In the genomic region with DNA sequence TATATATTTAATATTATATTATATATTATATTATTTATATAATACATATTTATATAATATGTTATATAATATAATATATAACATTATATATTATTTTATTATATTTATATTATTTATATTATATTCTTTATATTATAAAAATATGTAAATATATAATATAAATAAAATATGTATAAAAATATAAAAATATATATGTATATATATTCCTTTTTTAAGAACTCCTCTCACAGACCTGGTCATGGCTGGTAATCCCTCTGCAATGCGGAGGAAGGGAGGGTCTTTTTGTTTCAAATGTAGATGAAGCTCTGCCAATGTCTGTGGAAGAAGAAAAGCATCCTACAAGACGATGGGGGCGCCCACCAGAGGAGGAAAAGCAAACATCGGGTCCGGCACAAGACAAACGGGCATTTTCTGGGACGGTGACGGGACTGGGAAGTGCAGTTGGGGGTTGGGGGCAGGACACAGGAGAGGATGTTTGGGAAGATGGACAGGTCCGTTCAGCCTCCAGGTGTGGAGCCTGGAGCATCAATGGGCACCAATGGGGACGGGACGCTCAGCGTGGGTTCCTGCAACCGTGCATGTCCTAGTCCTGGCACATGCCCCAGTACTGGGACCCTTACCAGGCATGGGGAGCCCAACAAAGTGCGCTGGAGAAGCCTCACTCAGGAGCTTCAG, we compare ENCODE assay signal across 1 cellular context.
TF ChIP-seq lines count a peak whose summit lies in the region.

No MANE protein-coding gene starts in this region.

TF ChIP-seq in GM23338, 12 proteins besides CTCF, POLR2A, EP300 and RAD21 (continued from another document):
- TF ChIP-seq, protein P1, sequence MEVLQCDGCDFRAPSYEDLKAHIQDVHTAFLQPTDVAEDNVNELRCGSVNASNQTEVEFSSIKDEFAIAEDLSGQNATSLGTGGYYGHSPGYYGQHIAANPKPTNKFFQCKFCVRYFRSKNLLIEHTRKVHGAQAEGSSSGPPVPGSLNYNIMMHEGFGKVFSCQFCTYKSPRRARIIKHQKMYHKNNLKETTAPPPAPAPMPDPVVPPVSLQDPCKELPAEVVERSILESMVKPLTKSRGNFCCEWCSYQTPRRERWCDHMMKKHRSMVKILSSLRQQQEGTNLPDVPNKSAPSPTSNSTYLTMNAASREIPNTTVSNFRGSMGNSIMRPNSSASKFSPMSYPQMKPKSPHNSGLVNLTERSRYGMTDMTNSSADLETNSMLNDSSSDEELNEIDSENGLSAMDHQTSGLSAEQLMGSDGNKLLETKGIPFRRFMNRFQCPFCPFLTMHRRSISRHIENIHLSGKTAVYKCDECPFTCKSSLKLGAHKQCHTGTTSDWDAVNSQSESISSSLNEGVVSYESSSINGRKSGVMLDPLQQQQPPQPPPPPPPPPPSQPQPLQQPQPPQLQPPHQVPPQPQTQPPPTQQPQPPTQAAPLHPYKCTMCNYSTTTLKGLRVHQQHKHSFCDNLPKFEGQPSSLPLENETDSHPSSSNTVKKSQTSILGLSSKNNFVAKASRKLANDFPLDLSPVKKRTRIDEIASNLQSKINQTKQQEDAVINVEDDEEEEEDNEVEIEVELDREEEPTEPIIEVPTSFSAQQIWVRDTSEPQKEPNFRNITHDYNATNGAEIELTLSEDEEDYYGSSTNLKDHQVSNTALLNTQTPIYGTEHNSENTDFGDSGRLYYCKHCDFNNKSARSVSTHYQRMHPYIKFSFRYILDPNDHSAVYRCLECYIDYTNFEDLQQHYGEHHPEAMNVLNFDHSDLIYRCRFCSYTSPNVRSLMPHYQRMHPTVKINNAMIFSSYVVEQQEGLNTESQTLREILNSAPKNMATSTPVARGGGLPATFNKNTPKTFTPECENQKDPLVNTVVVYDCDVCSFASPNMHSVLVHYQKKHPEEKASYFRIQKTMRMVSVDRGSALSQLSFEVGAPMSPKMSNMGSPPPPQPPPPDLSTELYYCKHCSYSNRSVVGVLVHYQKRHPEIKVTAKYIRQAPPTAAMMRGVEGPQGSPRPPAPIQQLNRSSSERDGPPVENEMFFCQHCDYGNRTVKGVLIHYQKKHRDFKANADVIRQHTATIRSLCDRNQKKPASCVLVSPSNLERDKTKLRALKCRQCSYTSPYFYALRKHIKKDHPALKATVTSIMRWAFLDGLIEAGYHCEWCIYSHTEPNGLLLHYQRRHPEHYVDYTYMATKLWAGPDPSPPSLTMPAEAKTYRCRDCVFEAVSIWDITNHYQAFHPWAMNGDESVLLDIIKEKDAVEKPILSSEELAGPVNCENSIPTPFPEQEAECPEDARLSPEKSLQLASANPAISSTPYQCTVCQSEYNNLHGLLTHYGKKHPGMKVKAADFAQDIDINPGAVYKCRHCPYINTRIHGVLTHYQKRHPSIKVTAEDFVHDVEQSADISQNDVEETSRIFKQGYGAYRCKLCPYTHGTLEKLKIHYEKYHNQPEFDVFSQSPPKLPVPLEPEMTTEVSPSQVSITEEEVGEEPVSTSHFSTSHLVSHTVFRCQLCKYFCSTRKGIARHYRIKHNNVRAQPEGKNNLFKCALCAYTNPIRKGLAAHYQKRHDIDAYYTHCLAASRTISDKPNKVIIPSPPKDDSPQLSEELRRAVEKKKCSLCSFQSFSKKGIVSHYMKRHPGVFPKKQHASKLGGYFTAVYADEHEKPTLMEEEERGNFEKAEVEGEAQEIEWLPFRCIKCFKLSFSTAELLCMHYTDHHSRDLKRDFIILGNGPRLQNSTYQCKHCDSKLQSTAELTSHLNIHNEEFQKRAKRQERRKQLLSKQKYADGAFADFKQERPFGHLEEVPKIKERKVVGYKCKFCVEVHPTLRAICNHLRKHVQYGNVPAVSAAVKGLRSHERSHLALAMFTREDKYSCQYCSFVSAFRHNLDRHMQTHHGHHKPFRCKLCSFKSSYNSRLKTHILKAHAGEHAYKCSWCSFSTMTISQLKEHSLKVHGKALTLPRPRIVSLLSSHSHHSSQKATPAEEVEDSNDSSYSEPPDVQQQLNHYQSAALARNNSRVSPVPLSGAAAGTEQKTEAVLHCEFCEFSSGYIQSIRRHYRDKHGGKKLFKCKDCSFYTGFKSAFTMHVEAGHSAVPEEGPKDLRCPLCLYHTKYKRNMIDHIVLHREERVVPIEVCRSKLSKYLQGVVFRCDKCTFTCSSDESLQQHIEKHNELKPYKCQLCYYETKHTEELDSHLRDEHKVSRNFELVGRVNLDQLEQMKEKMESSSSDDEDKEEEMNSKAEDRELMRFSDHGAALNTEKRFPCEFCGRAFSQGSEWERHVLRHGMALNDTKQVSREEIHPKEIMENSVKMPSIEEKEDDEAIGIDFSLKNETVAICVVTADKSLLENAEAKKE (CRISPR knock-in tag; IDR thresholded peaks at IDR 0.05) = no peak
- TF ChIP-seq CREB1 (CRISPR knock-in tag; IDR thresholded peaks at IDR 0.05; ENCODE audit: low read depth) (no peak), JUNB (IDR thresholded peaks at IDR 0.05; ENCODE audit: unreplicated experiment) (no peak), ZNF331 (CRISPR knock-in tag; IDR thresholded peaks at IDR 0.05; ENCODE audit: low read depth) (no peak), NANOG (IDR thresholded peaks at IDR 0.05; ENCODE audit: borderline replicate concordance) (no peak), EZH2phosphoT487 (IDR thresholded peaks at IDR 0.05; ENCODE audit: unreplicated experiment) (no peak)
- TF ChIP-seq, protein P2, sequence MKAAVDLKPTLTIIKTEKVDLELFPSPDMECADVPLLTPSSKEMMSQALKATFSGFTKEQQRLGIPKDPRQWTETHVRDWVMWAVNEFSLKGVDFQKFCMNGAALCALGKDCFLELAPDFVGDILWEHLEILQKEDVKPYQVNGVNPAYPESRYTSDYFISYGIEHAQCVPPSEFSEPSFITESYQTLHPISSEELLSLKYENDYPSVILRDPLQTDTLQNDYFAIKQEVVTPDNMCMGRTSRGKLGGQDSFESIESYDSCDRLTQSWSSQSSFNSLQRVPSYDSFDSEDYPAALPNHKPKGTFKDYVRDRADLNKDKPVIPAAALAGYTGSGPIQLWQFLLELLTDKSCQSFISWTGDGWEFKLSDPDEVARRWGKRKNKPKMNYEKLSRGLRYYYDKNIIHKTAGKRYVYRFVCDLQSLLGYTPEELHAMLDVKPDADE (IDR thresholded peaks at IDR 0.05) = no peak
- TF ChIP-seq, protein P3, sequence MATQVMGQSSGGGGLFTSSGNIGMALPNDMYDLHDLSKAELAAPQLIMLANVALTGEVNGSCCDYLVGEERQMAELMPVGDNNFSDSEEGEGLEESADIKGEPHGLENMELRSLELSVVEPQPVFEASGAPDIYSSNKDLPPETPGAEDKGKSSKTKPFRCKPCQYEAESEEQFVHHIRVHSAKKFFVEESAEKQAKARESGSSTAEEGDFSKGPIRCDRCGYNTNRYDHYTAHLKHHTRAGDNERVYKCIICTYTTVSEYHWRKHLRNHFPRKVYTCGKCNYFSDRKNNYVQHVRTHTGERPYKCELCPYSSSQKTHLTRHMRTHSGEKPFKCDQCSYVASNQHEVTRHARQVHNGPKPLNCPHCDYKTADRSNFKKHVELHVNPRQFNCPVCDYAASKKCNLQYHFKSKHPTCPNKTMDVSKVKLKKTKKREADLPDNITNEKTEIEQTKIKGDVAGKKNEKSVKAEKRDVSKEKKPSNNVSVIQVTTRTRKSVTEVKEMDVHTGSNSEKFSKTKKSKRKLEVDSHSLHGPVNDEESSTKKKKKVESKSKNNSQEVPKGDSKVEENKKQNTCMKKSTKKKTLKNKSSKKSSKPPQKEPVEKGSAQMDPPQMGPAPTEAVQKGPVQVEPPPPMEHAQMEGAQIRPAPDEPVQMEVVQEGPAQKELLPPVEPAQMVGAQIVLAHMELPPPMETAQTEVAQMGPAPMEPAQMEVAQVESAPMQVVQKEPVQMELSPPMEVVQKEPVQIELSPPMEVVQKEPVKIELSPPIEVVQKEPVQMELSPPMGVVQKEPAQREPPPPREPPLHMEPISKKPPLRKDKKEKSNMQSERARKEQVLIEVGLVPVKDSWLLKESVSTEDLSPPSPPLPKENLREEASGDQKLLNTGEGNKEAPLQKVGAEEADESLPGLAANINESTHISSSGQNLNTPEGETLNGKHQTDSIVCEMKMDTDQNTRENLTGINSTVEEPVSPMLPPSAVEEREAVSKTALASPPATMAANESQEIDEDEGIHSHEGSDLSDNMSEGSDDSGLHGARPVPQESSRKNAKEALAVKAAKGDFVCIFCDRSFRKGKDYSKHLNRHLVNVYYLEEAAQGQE (IDR thresholded peaks at IDR 0.05; ENCODE audit: unreplicated experiment) = no peak
